ENCODE assay signal across 4 cellular contexts in genomic region chr7:25149844-25150243, GRCh38.
TF ChIP-seq lines count a peak whose summit lies in the region.

No MANE protein-coding gene starts in this region.

TF ChIP-seq in SK-N-SH, 30 proteins besides CTCF, POLR2A, EP300 and RAD21 (continues in another document):
- TF ChIP-seq MEF2A (IDR thresholded peaks at IDR 0.05; ENCODE audit: borderline replicate concordance, low read depth) (no peak), NFIC (IDR thresholded peaks at IDR 0.05; ENCODE audit: borderline replicate concordance) (no peak), TEAD4 (IDR thresholded peaks at IDR 0.05; ENCODE audit: borderline replicate concordance, insufficient read depth) (no peak), MAX (IDR thresholded peaks at IDR 0.05; ENCODE audit: low read depth) (no peak), MXI1 (IDR thresholded peaks at IDR 0.05; ENCODE audit: low read depth, low read length) (no peak), NRF1 (IDR thresholded peaks at IDR 0.05; ENCODE audit: low read depth, low read length) (no peak), FOSL2 (IDR thresholded peaks at IDR 0.05; ENCODE audit: borderline replicate concordance, low read depth) (no peak), YY1 (IDR thresholded peaks at IDR 0.05; ENCODE audit: low read depth) (no peak), TCF12 (IDR thresholded peaks at IDR 0.05) (no peak), SIN3A (IDR thresholded peaks at IDR 0.05; ENCODE audit: borderline replicate concordance, low read depth, low read length) (no peak), REST (IDR thresholded peaks at IDR 0.05; ENCODE audit: low read depth, low read length) (no peak), FOXM1 (IDR thresholded peaks at IDR 0.05; ENCODE audit: low read depth) (no peak), ELF1 (IDR thresholded peaks at IDR 0.05) (no peak)

TF ChIP-seq in SK-N-SH treated with all-trans-retinoic acid at 6 μM for 48 hours, 23 proteins besides CTCF, POLR2A, EP300 and RAD21:
- no peak for TF ChIP-seq BACH2 (CRISPR knock-in tag; IDR thresholded peaks at IDR 0.05; ENCODE audit: borderline replicate concordance)
- TF ChIP-seq ARNTL (CRISPR knock-in tag; IDR thresholded peaks at IDR 0.05; ENCODE audit: borderline replicate concordance, low read depth) = no peak
- TF ChIP-seq ZNF8 (CRISPR knock-in tag; IDR thresholded peaks at IDR 0.05) = no peak
- TF ChIP-seq ZFP30 (CRISPR knock-in tag; IDR thresholded peaks at IDR 0.05) = no peak
- TF ChIP-seq PPARA (CRISPR knock-in tag; IDR thresholded peaks at IDR 0.05; ENCODE audit: borderline replicate concordance) = no peak
- TF ChIP-seq OSR1 (CRISPR knock-in tag; IDR thresholded peaks at IDR 0.05) = no peak

TF ChIP-seq in IMR-90, 13 proteins besides CTCF, POLR2A, EP300 and RAD21:
- TF ChIP-seq FOS (IDR thresholded peaks at IDR 0.05; ENCODE audit: low read depth, low read length) (no peak), USF2 (IDR thresholded peaks at IDR 0.05; ENCODE audit: low read depth, low read length) (no peak), ELK1 (IDR thresholded peaks at IDR 0.05; ENCODE audit: borderline replicate concordance, low read depth, low read length) (no peak), RCOR1 (IDR thresholded peaks at IDR 0.05; ENCODE audit: insufficient replicate concordance, low read length) (no peak), CEBPB (IDR thresholded peaks at IDR 0.05; ENCODE audit: low read depth, low read length) (no peak), MAFK (IDR thresholded peaks at IDR 0.05; ENCODE audit: low read depth, low read length) (no peak), CHD1 (IDR thresholded peaks at IDR 0.05; ENCODE audit: low read depth, low read length) (no peak), MXI1 (IDR thresholded peaks at IDR 0.05; ENCODE audit: borderline replicate concordance, low read depth, low read length) (no peak), BHLHE40 (IDR thresholded peaks at IDR 0.05; ENCODE audit: low read depth, low read length) (no peak), RFX5 (IDR thresholded peaks at IDR 0.05; ENCODE audit: low read depth, low read length) (no peak), SMC3 (IDR thresholded peaks at IDR 0.05; ENCODE audit: low read depth, low read length) (no peak), NFE2L2 (IDR thresholded peaks at IDR 0.05; ENCODE audit: low read depth, low read length) (no peak), MAZ (IDR thresholded peaks at IDR 0.05; ENCODE audit: borderline replicate concordance, low read depth, low read length) (no peak)

TF ChIP-seq in H1, 55 proteins besides CTCF, POLR2A, EP300 and RAD21:
- no peak for TF ChIP-seq RXRA (IDR thresholded peaks at IDR 0.05; ENCODE audit: insufficient read depth, low read depth, low read length)
- TF ChIP-seq ASH2L (IDR thresholded peaks at IDR 0.05; ENCODE audit: low read length) = no peak
- TF ChIP-seq KDM4A (IDR thresholded peaks at IDR 0.05; ENCODE audit: low read depth, low read length, severe bottlenecking) = no peak
- no peak for TF ChIP-seq CHD7 (IDR thresholded peaks at IDR 0.05; ENCODE audit: insufficient replicate concordance, low read length)
- TF ChIP-seq TAF1 (IDR thresholded peaks at IDR 0.05; ENCODE audit: low read depth, low read length) = 0 out of 2 replicates have a peak, but pooled peaks have one; percentile 33
- TF ChIP-seq TBP (IDR thresholded peaks at IDR 0.05; ENCODE audit: low read depth, low read length) = peak; percentile 47
- TF ChIP-seq SAP30 (IDR thresholded peaks at IDR 0.05; ENCODE audit: insufficient read depth, insufficient replicate concordance, low read length) = no peak
- TF ChIP-seq TEAD4 (IDR thresholded peaks at IDR 0.05; ENCODE audit: low read depth, low read length) = peak; percentile 83
- TF ChIP-seq YY1 (IDR thresholded peaks at IDR 0.05; ENCODE audit: low read depth, low read length) = 0 out of 2 replicates have a peak, but pooled peaks have one; percentile 57
